Comparison of ENCODE assay signal across 1 cellular context in genomic region chr3:14431928-14432834, GRCh38.
TF ChIP-seq lines count a peak whose summit lies in the region.

No MANE protein-coding gene starts in this region.

TF ChIP-seq in HEK293, 187 proteins besides CTCF, POLR2A, EP300 and RAD21 (continued from another document and continues in another):
- TF ChIP-seq ZNF670 (tag by site-specific recombination; IDR thresholded peaks at IDR 0.05; ENCODE audit: low read depth) (no peak), ZNF2 (tag by site-specific recombination; IDR thresholded peaks at IDR 0.05) (0 out of 2 replicates have a peak, but pooled peaks have one; percentile 55), ZNF768 (tag by site-specific recombination; IDR thresholded peaks at IDR 0.05) (no peak), ZNF140 (tag by site-specific recombination; IDR thresholded peaks at IDR 0.05) (no peak), GLIS2 (tag by site-specific recombination; IDR thresholded peaks at IDR 0.05) (peak; percentile 19; the same call in 1 of the 2 replicates), ZIC2 (tag by site-specific recombination; IDR thresholded peaks at IDR 0.05) (peak; percentile 73), ZNF792 (tag by site-specific recombination; IDR thresholded peaks at IDR 0.05) (no peak), TRIM28 (IDR thresholded peaks at IDR 0.05; ENCODE audit: borderline replicate concordance, low read length) (peak; percentile 68), SP7 (tag by site-specific recombination; IDR thresholded peaks at IDR 0.05) (peak; percentile 86), ZNF707 (tag by site-specific recombination; IDR thresholded peaks at IDR 0.05) (peak; percentile 63; the same call in 1 of the 2 replicates), ZBTB20 (tag by site-specific recombination; IDR thresholded peaks at IDR 0.05) (peak; percentile 98), ZBTB26 (tag by site-specific recombination; optimal IDR thresholded peaks at IDR 0.05) (peak; percentile 16), PRDM1 (tag by site-specific recombination; IDR thresholded peaks at IDR 0.05) (peak; percentile 95), GLIS1 (tag by site-specific recombination; IDR thresholded peaks at IDR 0.05) (peak; percentile 59; the same call in 1 of the 2 replicates), KLF9 (tag by site-specific recombination; IDR thresholded peaks at IDR 0.05; ENCODE audit: low read depth) (peak; percentile 63), ZEB2 (tag by site-specific recombination; IDR thresholded peaks at IDR 0.05) (peak; percentile 74; the same call in 1 of the 2 replicates), REPIN1 (tag by site-specific recombination; IDR thresholded peaks at IDR 0.05; ENCODE audit: low read depth) (no peak), ZNF548 (tag by site-specific recombination; IDR thresholded peaks at IDR 0.05) (no peak), ZNF23 (tag by site-specific recombination; IDR thresholded peaks at IDR 0.05; ENCODE audit: borderline replicate concordance) (no peak), ZNF501 (tag by site-specific recombination; IDR thresholded peaks at IDR 0.05) (no peak), SP3 (tag by site-specific recombination; IDR thresholded peaks at IDR 0.05) (peak; percentile 33; the same call in 1 of the 2 replicates), ZNF394 (tag by site-specific recombination; IDR thresholded peaks at IDR 0.05; ENCODE audit: borderline replicate concordance) (peak; percentile 34; the same call in 1 of the 2 replicates), ZNF513 (tag by site-specific recombination; IDR thresholded peaks at IDR 0.05) (no peak), SCRT1 (tag by site-specific recombination; IDR thresholded peaks at IDR 0.05; ENCODE audit: borderline replicate concordance) (no peak), ZBTB17 (tag by site-specific recombination; IDR thresholded peaks at IDR 0.05) (peak; percentile 70), ZSCAN30 (tag by site-specific recombination; IDR thresholded peaks at IDR 0.05) (peak; percentile 72; the same call in 1 of the 2 replicates), ZNF404 (tag by site-specific recombination; IDR thresholded peaks at IDR 0.05) (no peak), ZSCAN5A (tag by site-specific recombination; IDR thresholded peaks at IDR 0.05) (no peak), ZXDB (tag by site-specific recombination; IDR thresholded peaks at IDR 0.05) (peak; percentile 82), ZNF549 (tag by site-specific recombination; IDR thresholded peaks at IDR 0.05) (no peak), ZNF274 (IDR thresholded peaks at IDR 0.05; ENCODE audit: low read length) (no peak), ZNF274 (tag by site-specific recombination; IDR thresholded peaks at IDR 0.05; ENCODE audit: borderline replicate concordance) (no peak), ZNF645 (tag by site-specific recombination; IDR thresholded peaks at IDR 0.05) (no peak), IKZF3 (tag by site-specific recombination; IDR thresholded peaks at IDR 0.05) (peak; percentile 81), ZNF600 (tag by site-specific recombination; IDR thresholded peaks at IDR 0.05) (peak; percentile 82), PRDM6 (tag by site-specific recombination; IDR thresholded peaks at IDR 0.05) (no peak), ZNF174 (tag by site-specific recombination; IDR thresholded peaks at IDR 0.05) (no peak), PATZ1 (tag by site-specific recombination; IDR thresholded peaks at IDR 0.05) (peak; percentile 88), TCF7L2 (IDR thresholded peaks at IDR 0.05; ENCODE audit: borderline replicate concordance, low read depth, low read length) (no peak), ZNF24 (tag by site-specific recombination; IDR thresholded peaks at IDR 0.05) (peak; percentile 46; the same call in 1 of the 2 replicates), ZFP37 (tag by site-specific recombination; IDR thresholded peaks at IDR 0.05) (no peak)
- TF ChIP-seq, protein P1, sequence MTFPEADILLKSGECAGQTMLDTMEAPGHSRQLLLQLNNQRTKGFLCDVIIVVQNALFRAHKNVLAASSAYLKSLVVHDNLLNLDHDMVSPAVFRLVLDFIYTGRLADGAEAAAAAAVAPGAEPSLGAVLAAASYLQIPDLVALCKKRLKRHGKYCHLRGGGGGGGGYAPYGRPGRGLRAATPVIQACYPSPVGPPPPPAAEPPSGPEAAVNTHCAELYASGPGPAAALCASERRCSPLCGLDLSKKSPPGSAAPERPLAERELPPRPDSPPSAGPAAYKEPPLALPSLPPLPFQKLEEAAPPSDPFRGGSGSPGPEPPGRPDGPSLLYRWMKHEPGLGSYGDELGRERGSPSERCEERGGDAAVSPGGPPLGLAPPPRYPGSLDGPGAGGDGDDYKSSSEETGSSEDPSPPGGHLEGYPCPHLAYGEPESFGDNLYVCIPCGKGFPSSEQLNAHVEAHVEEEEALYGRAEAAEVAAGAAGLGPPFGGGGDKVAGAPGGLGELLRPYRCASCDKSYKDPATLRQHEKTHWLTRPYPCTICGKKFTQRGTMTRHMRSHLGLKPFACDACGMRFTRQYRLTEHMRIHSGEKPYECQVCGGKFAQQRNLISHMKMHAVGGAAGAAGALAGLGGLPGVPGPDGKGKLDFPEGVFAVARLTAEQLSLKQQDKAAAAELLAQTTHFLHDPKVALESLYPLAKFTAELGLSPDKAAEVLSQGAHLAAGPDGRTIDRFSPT (tag by site-specific recombination; IDR thresholded peaks at IDR 0.05), result 0 out of 2 replicates have a peak, but pooled peaks have one; percentile 31
- TF ChIP-seq, protein P2, sequence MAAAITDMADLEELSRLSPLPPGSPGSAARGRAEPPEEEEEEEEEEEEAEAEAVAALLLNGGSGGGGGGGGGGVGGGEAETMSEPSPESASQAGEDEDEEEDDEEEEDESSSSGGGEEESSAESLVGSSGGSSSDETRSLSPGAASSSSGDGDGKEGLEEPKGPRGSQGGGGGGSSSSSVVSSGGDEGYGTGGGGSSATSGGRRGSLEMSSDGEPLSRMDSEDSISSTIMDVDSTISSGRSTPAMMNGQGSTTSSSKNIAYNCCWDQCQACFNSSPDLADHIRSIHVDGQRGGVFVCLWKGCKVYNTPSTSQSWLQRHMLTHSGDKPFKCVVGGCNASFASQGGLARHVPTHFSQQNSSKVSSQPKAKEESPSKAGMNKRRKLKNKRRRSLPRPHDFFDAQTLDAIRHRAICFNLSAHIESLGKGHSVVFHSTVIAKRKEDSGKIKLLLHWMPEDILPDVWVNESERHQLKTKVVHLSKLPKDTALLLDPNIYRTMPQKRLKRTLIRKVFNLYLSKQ (tag by site-specific recombination; IDR thresholded peaks at IDR 0.05; ENCODE audit: borderline replicate concordance), result no peak
- TF ChIP-seq, protein P3, sequence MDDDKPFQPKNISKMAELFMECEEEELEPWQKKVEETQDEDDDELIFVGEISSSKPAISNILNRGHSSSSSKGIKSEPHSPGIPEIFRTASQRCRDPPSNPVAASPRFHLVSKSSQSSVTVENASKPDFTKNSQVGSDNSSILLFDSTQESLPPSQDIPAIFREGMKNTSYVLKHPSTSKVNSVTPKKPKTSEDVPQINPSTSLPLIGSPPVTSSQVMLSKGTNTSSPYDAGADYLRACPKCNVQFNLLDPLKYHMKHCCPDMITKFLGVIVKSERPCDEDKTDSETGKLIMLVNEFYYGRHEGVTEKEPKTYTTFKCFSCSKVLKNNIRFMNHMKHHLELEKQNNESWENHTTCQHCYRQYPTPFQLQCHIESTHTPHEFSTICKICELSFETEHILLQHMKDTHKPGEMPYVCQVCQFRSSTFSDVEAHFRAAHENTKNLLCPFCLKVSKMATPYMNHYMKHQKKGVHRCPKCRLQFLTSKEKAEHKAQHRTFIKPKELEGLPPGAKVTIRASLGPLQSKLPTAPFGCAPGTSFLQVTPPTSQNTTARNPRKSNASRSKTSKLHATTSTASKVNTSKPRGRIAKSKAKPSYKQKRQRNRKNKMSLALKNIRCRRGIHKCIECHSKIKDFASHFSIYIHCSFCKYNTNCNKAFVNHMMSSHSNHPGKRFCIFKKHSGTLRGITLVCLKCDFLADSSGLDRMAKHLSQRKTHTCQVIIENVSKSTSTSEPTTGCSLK (tag by site-specific recombination; IDR thresholded peaks at IDR 0.05), result no peak
- TF ChIP-seq, protein P4, sequence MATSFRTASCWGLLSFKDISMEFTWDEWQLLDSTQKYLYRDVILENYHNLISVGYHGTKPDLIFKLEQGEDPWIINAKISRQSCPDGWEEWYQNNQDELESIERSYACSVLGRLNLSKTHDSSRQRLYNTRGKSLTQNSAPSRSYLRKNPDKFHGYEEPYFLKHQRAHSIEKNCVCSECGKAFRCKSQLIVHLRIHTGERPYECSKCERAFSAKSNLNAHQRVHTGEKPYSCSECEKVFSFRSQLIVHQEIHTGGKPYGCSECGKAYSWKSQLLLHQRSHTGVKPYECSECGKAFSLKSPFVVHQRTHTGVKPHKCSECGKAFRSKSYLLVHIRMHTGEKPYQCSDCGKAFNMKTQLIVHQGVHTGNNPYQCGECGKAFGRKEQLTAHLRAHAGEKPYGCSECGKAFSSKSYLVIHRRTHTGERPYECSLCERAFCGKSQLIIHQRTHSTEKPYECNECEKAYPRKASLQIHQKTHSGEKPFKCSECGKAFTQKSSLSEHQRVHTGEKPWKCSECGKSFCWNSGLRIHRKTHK (tag by site-specific recombination; IDR thresholded peaks at IDR 0.05), result no peak
- TF ChIP-seq, protein P5, sequence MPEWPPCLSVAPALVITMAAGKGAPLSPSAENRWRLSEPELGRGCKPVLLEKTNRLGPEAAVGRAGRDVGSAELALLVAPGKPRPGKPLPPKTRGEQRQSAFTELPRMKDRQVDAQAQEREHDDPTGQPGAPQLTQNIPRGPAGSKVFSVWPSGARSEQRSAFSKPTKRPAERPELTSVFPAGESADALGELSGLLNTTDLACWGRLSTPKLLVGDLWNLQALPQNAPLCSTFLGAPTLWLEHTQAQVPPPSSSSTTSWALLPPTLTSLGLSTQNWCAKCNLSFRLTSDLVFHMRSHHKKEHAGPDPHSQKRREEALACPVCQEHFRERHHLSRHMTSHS (tag by site-specific recombination; IDR thresholded peaks at IDR 0.05), result no peak
